13 cellular contexts compared by ENCODE assay signal in the genomic region with DNA sequence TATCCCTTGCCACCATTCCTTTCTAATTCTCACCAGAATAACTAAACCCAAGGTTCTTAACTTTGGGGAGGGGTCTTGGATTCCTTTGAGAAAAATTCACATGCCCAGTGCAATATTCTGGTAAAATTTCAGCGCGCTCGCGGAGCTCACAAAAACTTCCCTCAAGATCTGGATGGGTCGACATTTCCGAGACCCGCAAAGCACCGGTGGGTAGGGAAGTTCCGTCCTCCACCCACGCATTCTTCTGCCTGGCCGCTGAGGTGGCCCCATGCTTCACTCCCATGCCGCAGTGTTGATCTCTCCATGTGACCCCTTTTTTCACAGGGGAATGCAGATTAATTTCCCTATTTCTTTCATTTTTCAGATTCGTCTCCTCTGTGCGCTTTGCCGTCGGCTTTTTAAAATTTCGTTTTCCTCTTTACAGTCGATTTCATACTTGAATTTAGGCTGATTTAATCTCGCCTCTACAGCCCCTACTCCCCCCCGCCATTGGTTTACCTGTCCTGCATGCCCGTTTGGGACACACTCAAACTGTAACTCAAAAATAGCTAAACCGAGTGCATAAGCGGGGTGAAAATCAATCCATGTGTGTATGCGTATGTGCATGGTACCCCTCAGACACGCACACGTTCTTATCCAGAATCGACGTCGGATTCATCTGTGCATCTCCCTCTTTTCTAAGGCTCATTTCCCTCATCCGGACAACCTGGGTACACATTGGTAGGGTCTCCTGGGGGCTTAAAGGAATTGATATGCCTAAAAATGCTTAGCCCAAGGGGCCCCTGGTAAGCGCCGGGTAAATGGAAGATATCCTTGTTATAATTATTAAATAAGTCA. TPM values are rescaled to one million over a fixed set of nuclear protein-coding genes. Genes with fewer than 3 reads are reported as not detected.
A peak's percentile ranks its signal among the peaks of the same experiment; 100 is the strongest.
DNase-seq lines count a peak whose midpoint lies in the region; ATAC-seq, FAIRE-seq and TF ChIP-seq lines count a peak whose summit lies in the region.
"Had no signal": no experiment of that assay in that cellular context is flagged by ENCODE, and none has a peak within 500 bp of the region (broad histone marks: within the 10 kb centered on the region; RNA-seq: fewer than 3 reads in every experiment).

No MANE protein-coding gene starts in this region.

- H3K27ac Mint-ChIP-seq in memory B cell, result no peak overlapping the region

- H3K27me3 Mint-ChIP-seq in memory B cell, result peaks cover 35% of the 10 kb centered on the region

- ATAC-seq in A549 (no peak), memory B cell (ENCODE audit: low read depth) (peak; percentile 18), GM19452 (IDR thresholded peaks at IDR 0.05; ENCODE audit: unreplicated experiment) (no peak), HG02571 (IDR thresholded peaks at IDR 0.05; ENCODE audit: unreplicated experiment) (no peak)

- peak overlapping the region; percentile 63 for H3K4me3 Mint-ChIP-seq in memory B cell

- no peaks in the 10 kb centered on the region for H3K9me3 ChIP-seq in A549
- H3K9me3 ChIP-seq: left lung had no signal

- TF ChIP-seq EP300 in A549 (IDR thresholded peaks at IDR 0.05), result no peak

- DNase-seq in A549 (ENCODE audit: low read depth in 1 of 2, low spot score in 1 of 2), result no peak
- DNase-seq in GM13976 (ENCODE audit: low spot score), result peak; percentile 66
- peak; percentile 26 for DNase-seq in astrocyte of the hippocampus (ENCODE audit: low read depth, low spot score)
- no peak for DNase-seq in memory B cell (ENCODE audit: low spot score in 2 of 2)
- DNase-seq in COLO829 (ENCODE audit: low spot score), result no peak
- DNase-seq in ureter (ENCODE audit: low spot score), result no peak
- DNase-seq: AML-193; foreskin keratinocyte; left lung; stimulated activated CD4-positive, alpha-beta T cell treated with anti-CD3 and anti-CD28 coated beads, Interleukin-15, amount 100 ng/mL, for 24 hours; T1000 had no signal

- peaks cover 16% of the 10 kb centered on the region for H3K4me1 ChIP-seq in A549

- no peaks in the 10 kb centered on the region for H3K9me3 Mint-ChIP-seq in memory B cell

- TF ChIP-seq POLR2A in A549 (IDR thresholded peaks at IDR 0.05; ENCODE audit: low read length), result no peak

- H3K27ac ChIP-seq in A549, result no peak overlapping the region; a peak in 1 of 6 replicates
- H3K27ac ChIP-seq: foreskin keratinocyte, left lung had no signal

- H3K4me3 ChIP-seq in A549, result no peak overlapping the region

- TF ChIP-seq RAD21 in A549 (conservative IDR thresholded peaks at IDR 0.05 in 1 of 2, IDR thresholded peaks at IDR 0.05 in 1 of 2), result no peak

- no peaks in the 10 kb centered on the region for H3K36me3 Mint-ChIP-seq in memory B cell

- POLR2A ChIA-PET in A549 (lab: Yijun Ruan, JAX), result interaction anchor here (1.8 to 3.6 kb wide), 2 partner anchors 43 to 89 kb away, joined by 5 to 18 read pairs; a partner anchor contains a TSS

- H3K4me2 ChIP-seq in A549, result no peak overlapping the region

- no peak for FAIRE-seq in A549 (lab: Jason Lieb, UNC)

- in situ Hi-C loops in GM13976 (cut with MboI; ENCODE audit: low sequenced_read_pairs, unreplicated experiment), result no loop called here

- CTCF ChIA-PET in A549 (lab: Yijun Ruan, JAX), result interaction anchor here (0.6 to 36.3 kb wide), 5 partner anchors 7 to 237 kb away, joined by 3 to 1860 read pairs (median 225); a partner anchor contains a TSS

- H3K4me1 Mint-ChIP-seq in memory B cell, result peaks cover 13% of the 10 kb centered on the region

- WGBS in A549 (ENCODE audit: missing lambda C conversion rate), result 81% methylated on average over 32 of the region's 32 CpGs

- no peak for TF ChIP-seq CTCF in A549 (IDR thresholded peaks at IDR 0.05)
- no peak for TF ChIP-seq CTCF in GM13976 (IDR thresholded peaks at IDR 0.05; ENCODE audit: borderline replicate concordance, control extremely low read depth, extremely low read depth, insufficient read depth, missing control alignments)

TF ChIP-seq in A549, 52 proteins besides CTCF, POLR2A, EP300 and RAD21:
- TF ChIP-seq CBX8 (IDR thresholded peaks at IDR 0.05) (0 out of 2 replicates have a peak, but pooled peaks have one; percentile 53), SREBF2 (IDR thresholded peaks at IDR 0.05) (no peak)

RNA-seq across cellular contexts. Expression of a gene that starts 1.4 kb away (rescaled TPM):
- polyA plus RNA-seq in A549 (2011; rRNA removed) (0.61 and 0.67 TPM in 2 replicates), A549 (2017; fragmentation: RNase III; extraction: RNeasy Plus Mini Kit Qiagen cat#74134 plus additional on column Dnase treatment) (2.0 to 2.3 TPM (median 2.1 TPM) in 3 replicates)
- polyA plus RNA-seq in A549 (2012; cell fraction: cytosol; rRNA removed), result 0.83 and 1.4 TPM in 2 replicates
- 1.8 and 2.6 TPM in 2 replicates for polyA plus RNA-seq in A549 (2012; cell fraction: nucleus; rRNA removed)
- 0.24 and 0.50 TPM in 2 replicates for polyA minus RNA-seq in A549 (2011; rRNA and poly(A)+ RNA removed)
- total RNA-seq in ureter, result 9.2 TPM

RNA-seq across cellular contexts. Expression of a gene that starts 11.3 kb away (rescaled TPM):
- polyA plus RNA-seq in A549 (2011; rRNA removed) (20.7 and 25.8 TPM in 2 replicates), A549 (2017; fragmentation: RNase III; extraction: RNeasy Plus Mini Kit Qiagen cat#74134 plus additional on column Dnase treatment) (37.3 to 47.7 TPM (median 43.7 TPM) in 3 replicates)
- polyA plus RNA-seq in A549 (2012; cell fraction: cytosol; rRNA removed), result 52.9 and 61.8 TPM in 2 replicates
- 177 and 179 TPM in 2 replicates for polyA plus RNA-seq in A549 (2012; cell fraction: nucleus; rRNA removed)
- polyA minus RNA-seq in A549 (2011; rRNA and poly(A)+ RNA removed), result 20.0 and 22.6 TPM in 2 replicates
- 36.5 TPM for total RNA-seq in ureter

RNA-seq across cellular contexts. Expression of a gene that starts 20.9 kb away (rescaled TPM):
- polyA plus RNA-seq in A549 (2011; rRNA removed), result 1.7 and 2.7 TPM in 2 replicates
- polyA plus RNA-seq in A549 (2012; cell fraction: cytosol; rRNA removed), result 1.7 TPM in 2 replicates
- polyA plus RNA-seq in A549 (2012; cell fraction: nucleus; rRNA removed), result 3.8 and 5.1 TPM in 2 replicates
- polyA plus RNA-seq in A549 (2017; fragmentation: RNase III; extraction: RNeasy Plus Mini Kit Qiagen cat#74134 plus additional on column Dnase treatment), result 2.3 to 3.0 TPM (median 2.5 TPM) in 3 replicates
- polyA minus RNA-seq in A549 (2011; rRNA and poly(A)+ RNA removed), result 1.4 and 1.7 TPM in 2 replicates
- 0.31 TPM for total RNA-seq in ureter

RNA-seq across cellular contexts. Expression of a gene that starts 21.0 kb away (rescaled TPM):
- polyA plus RNA-seq in A549 (2011; rRNA removed) (97.7 and 103 TPM in 2 replicates), A549 (2017; fragmentation: RNase III; extraction: RNeasy Plus Mini Kit Qiagen cat#74134 plus additional on column Dnase treatment) (56.8 to 62.8 TPM (median 62.0 TPM) in 3 replicates)
- 136 and 194 TPM in 2 replicates for polyA plus RNA-seq in A549 (2012; cell fraction: cytosol; rRNA removed)
- 108 and 166 TPM in 2 replicates for polyA plus RNA-seq in A549 (2012; cell fraction: nucleus; rRNA removed)
- polyA minus RNA-seq in A549 (2011; rRNA and poly(A)+ RNA removed), result 116 and 142 TPM in 2 replicates
- 38.2 TPM for total RNA-seq in ureter

RNA-seq across cellular contexts. Expression of a gene that starts 30.7 kb away (rescaled TPM):
- polyA plus RNA-seq in A549 (2011; rRNA removed), result 7.0 and 7.1 TPM in 2 replicates
- polyA plus RNA-seq in A549 (2012; cell fraction: cytosol; rRNA removed), result 9.2 and 11.9 TPM in 2 replicates
- 54.3 and 75.1 TPM in 2 replicates for polyA plus RNA-seq in A549 (2012; cell fraction: nucleus; rRNA removed)
- polyA plus RNA-seq in A549 (2017; fragmentation: RNase III; extraction: RNeasy Plus Mini Kit Qiagen cat#74134 plus additional on column Dnase treatment), result 11.4 to 16.9 TPM (median 15.4 TPM) in 3 replicates
- polyA minus RNA-seq in A549 (2011; rRNA and poly(A)+ RNA removed), result 14.2 and 14.7 TPM in 2 replicates
- total RNA-seq in ureter, result 27.2 TPM

Comparison
In these comparisons a context has a peak if more than half of its experiments do, and no peak if none do; other contexts are left out.
1. DNase-seq: peak in GM13976 (single experiment) and astrocyte of the hippocampus (single experiment); none in A549 (0 of 2), memory B cell (0 of 2), COLO829 (single experiment) and ureter (single experiment).